In the genomic region with DNA sequence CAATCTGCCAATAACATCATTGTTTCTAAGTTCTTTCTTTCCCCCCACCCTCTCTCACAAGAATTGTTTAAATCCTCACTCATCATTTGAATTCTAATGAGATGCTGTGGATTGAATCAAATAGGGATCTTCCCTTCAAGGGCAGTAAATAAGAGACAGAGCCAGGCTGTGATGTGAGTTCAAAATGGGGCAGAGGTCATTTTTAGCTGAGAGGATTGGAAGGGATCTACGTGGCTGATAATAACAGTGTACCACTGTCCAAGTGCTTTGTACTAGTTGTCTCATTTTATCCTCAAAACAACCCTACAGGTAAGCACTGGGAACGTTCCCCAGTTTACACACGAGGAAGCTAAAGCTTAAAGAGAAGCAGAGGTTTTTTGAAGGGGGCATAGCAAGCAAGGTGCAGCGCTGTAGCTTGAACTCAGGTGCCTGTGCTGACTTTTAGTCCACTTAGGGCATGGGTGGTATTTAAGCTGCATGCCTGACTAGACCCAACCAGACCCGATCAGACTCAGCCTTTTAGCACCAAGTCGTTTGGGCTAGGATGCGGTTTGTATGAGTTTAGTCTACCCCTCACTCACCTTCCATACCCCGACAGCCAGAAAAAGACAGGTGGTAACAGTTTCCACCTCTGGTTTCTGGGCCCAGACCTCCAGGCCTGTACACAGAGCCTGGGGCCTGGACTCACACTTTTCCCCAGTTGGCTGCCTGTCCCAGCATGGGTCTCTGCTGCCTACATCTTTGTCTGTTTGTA, we compare ENCODE assay signal across 2 cellular contexts.
TF ChIP-seq lines count a peak whose summit lies in the region.

No MANE protein-coding gene starts in this region.

TF ChIP-seq in liver, 16 proteins besides CTCF, POLR2A, EP300 and RAD21:
- TF ChIP-seq NR2F2 (IDR thresholded peaks at IDR 0.05) (no peak), RXRA (IDR thresholded peaks at IDR 0.05) (peak in 1 of 2 donors; percentile 63), YY1 (IDR thresholded peaks at IDR 0.05) (peak; percentile 34), FOXA2 (IDR thresholded peaks at IDR 0.05) (peak; percentile 18), TAF1 (conservative IDR thresholded peaks at IDR 0.05) (no peak), HNF4A (conservative IDR thresholded peaks at IDR 0.05) (peak in 1 of 2 donors; percentile 30)
TF ChIP-seq in liver: peak in this region for 4.

TF ChIP-seq in HepG2, 621 proteins besides CTCF, POLR2A, EP300 and RAD21:
- no peak for TF ChIP-seq PITX1 (CRISPR knock-in tag; IDR thresholded peaks at IDR 0.05)
- no peak for TF ChIP-seq PAWR (CRISPR knock-in tag; IDR thresholded peaks at IDR 0.05; ENCODE audit: borderline replicate concordance)
- TF ChIP-seq KDM3A (CRISPR knock-in tag; IDR thresholded peaks at IDR 0.05; ENCODE audit: low read depth): no peak
- TF ChIP-seq, protein P1, sequence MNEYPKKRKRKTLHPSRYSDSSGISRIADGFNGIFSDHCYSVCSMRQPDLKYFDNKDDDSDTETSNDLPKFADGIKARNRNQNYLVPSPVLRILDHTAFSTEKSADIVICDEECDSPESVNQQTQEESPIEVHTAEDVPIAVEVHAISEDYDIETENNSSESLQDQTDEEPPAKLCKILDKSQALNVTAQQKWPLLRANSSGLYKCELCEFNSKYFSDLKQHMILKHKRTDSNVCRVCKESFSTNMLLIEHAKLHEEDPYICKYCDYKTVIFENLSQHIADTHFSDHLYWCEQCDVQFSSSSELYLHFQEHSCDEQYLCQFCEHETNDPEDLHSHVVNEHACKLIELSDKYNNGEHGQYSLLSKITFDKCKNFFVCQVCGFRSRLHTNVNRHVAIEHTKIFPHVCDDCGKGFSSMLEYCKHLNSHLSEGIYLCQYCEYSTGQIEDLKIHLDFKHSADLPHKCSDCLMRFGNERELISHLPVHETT (CRISPR knock-in tag; conservative IDR thresholded peaks at IDR 0.05): no peak
- no peak for TF ChIP-seq KLF6 (CRISPR knock-in tag; IDR thresholded peaks at IDR 0.05)
- TF ChIP-seq RBFOX2 (IDR thresholded peaks at IDR 0.05; ENCODE audit: low read depth, low read length): no peak
- TF ChIP-seq FOXA1 (IDR thresholded peaks at IDR 0.05): no peak
- no peak for TF ChIP-seq FOXA1 (CRISPR knock-in tag; IDR thresholded peaks at IDR 0.05)
- no peak for TF ChIP-seq SIN3A (IDR thresholded peaks at IDR 0.05; ENCODE audit: borderline replicate concordance, low read depth, low read length)
- no peak for TF ChIP-seq NFKBIZ (CRISPR knock-in tag; IDR thresholded peaks at IDR 0.05)
- no peak for TF ChIP-seq HMGA1 (CRISPR knock-in tag; conservative IDR thresholded peaks at IDR 0.05)
- no peak for TF ChIP-seq GATAD1 (CRISPR knock-in tag; IDR thresholded peaks at IDR 0.05)
